Comparison of ENCODE assay signal across 8 cellular contexts in genomic region chr1:25336922-25337354, GRCh38. TPM values are rescaled to one million over a fixed set of nuclear protein-coding genes. Genes with fewer than 3 reads are reported as not detected.
DNase-seq lines count a peak whose midpoint lies in the region; ATAC-seq, FAIRE-seq and TF ChIP-seq lines count a peak whose summit lies in the region.
"Not testable (repeated sequence)": the region's sequence is repeated elsewhere in the genome, so short reads cannot be mapped to it uniquely, and the experiment has no call there.

No MANE protein-coding gene starts in this region.

- H3K4me1 Mint-ChIP-seq in H9, result peaks cover 10 to 29% of the 10 kb centered on the region in 2 experiments
- peaks cover 14 to 32% of the 10 kb centered on the region in 2 donors for H3K4me1 Mint-ChIP-seq in natural killer cell treated with Interleukin-12 subunit alpha and Interleukin-12 subunit beta and Interleukin-15 and Interleukin-18, amount 100 ng/mL, for 72 hours (ENCODE audit: low read depth in 2 of 2)

- peak; percentile 11 for TF ChIP-seq CTCF in D721Med (IDR thresholded peaks at IDR 0.05; ENCODE audit: insufficient read depth, missing control alignments)
- TF ChIP-seq CTCF in H9 (conservative IDR thresholded peaks at IDR 0.05); GM12878 (IDR thresholded peaks at IDR 0.05 in 2 of 3, conservative IDR thresholded peaks at IDR 0.05 in 1 of 3; ENCODE audit: control insufficient read depth in 2 of 3, extremely low read depth in 1 of 3, insufficient read depth in 1 of 3, low read depth in 3 of 3, low read length in 3 of 3); cardiac muscle cell (IDR thresholded peaks at IDR 0.05; ENCODE audit: low read depth, low read length); stomach (IDR thresholded peaks at IDR 0.05): not testable (repeated sequence)
- peak; percentile 21; the same call in 1 of the 2 replicates for TF ChIP-seq CTCF in Loucy (conservative IDR thresholded peaks at IDR 0.05; ENCODE audit: low read length)
- TF ChIP-seq CTCF in WERI-Rb-1 (IDR thresholded peaks at IDR 0.05; ENCODE audit: low read depth, low read length), result peak; percentile 3; the same call in 1 of the 2 replicates

- H3K4me3 ChIP-seq in Loucy (ENCODE audit: low read length, poor library complexity, severe bottlenecking) (peak overlapping the region; percentile 75), WERI-Rb-1 (ENCODE audit: low read depth, low read length) (peak overlapping the region; percentile 46), GM12878 (peak overlapping the region; percentile 89), cardiac muscle cell (peak overlapping the region; percentile 56), stomach (peak overlapping the region; percentile 58 to 87 (median 74))

- RAD21 ChIA-PET in GM12878 (lab: Charles Lee; ENCODE audit: unreplicated experiment), result not testable (repeated sequence)

- FAIRE-seq in D721Med (lab: Jason Lieb, UNC); GM12878 (lab: Jason Lieb, UNC): not testable (repeated sequence)

- not testable (repeated sequence) for H3K4ac ChIP-seq in H9 (ENCODE audit: low read depth, low read length)

- H3F3A ChIP-seq in Loucy (ENCODE audit: low read depth), result not testable (repeated sequence)

- not testable (repeated sequence) for TF ChIP-seq EP300 in GM12878 (IDR thresholded peaks at IDR 0.05; ENCODE audit: borderline replicate concordance in 1 of 2, control insufficient read depth in 1 of 2, low read depth in 2 of 2, low read length in 2 of 2); stomach (IDR thresholded peaks at IDR 0.05)

- in situ Hi-C loops in GM12878 (cut with MboI), result not testable (repeated sequence)

- BruUV-seq in GM12878 (replicated peaks; lab: Mats Ljungman, UMichigan), result TSS peak; percentile 90

- intact Hi-C loops in GM12878 (cut with micrococcal nuclease; ENCODE audit: unreplicated experiment), result loop anchor here (5.0 kb wide), 1 partner anchor 90 kb away; the partner anchor contains the start of gene RSRP1
- intact Hi-C loops in stomach (cut with DNase I; ENCODE audit: low total_unique reads), result not testable (repeated sequence)

- H3K27ac Mint-ChIP-seq in H9, result not testable (repeated sequence)
- peak overlapping the region; percentile 76 to 88 for H3K27ac Mint-ChIP-seq in natural killer cell treated with Interleukin-12 subunit alpha and Interleukin-12 subunit beta and Interleukin-15 and Interleukin-18, amount 100 ng/mL, for 72 hours

- peak overlapping the region; percentile 80 to 92 for H3K4me3 Mint-ChIP-seq in H9
- peak overlapping the region; percentile 92 for H3K4me3 Mint-ChIP-seq in natural killer cell treated with Interleukin-12 subunit alpha and Interleukin-12 subunit beta and Interleukin-15 and Interleukin-18, amount 100 ng/mL, for 72 hours

- H3K4me1 ChIP-seq in H9 (ENCODE audit: insufficient read depth, low read length); GM12878 (ENCODE audit: control insufficient read depth, insufficient read depth, low read length); cardiac muscle cell (ENCODE audit: low read depth): not testable (repeated sequence)
- H3K4me1 ChIP-seq in Loucy (ENCODE audit: insufficient read depth, low read length, poor library complexity, severe bottlenecking) (peaks cover 26% of the 10 kb centered on the region), stomach (peaks cover 14 to 34% (median 24%) of the 10 kb centered on the region in 4 donors)

- CTCF ChIA-PET in GM12878 (lab: Yijun Ruan, JAX), result not testable (repeated sequence)

- not testable (repeated sequence) for H2AFZ ChIP-seq in H9 (ENCODE audit: low read length)
- peak overlapping the region; percentile 81; the same call in 1 of the 2 replicates for H2AFZ ChIP-seq in Loucy (ENCODE audit: low read length)
- H2AFZ ChIP-seq in GM12878 (ENCODE audit: control insufficient read depth, low read depth, low read length), result peak overlapping the region; percentile 54

- H3K79me2 ChIP-seq in H9 (ENCODE audit: insufficient read depth, low read length), result not testable (repeated sequence)
- H3K79me2 ChIP-seq in Loucy (ENCODE audit: insufficient read depth, low read length) (peaks cover 52% of the 10 kb centered on the region), GM12878 (ENCODE audit: control insufficient read depth, insufficient read depth, low read length) (peaks cover 41% of the 10 kb centered on the region)

- not testable (repeated sequence) for H3K23me2 ChIP-seq in H9 (ENCODE audit: insufficient read length, low read depth, low read length, poor library complexity, severe bottlenecking)

- H3K9me3 Mint-ChIP-seq in H9; natural killer cell treated with Interleukin-12 subunit alpha and Interleukin-12 subunit beta and Interleukin-15 and Interleukin-18, amount 100 ng/mL, for 72 hours: not testable (repeated sequence)

- H3K9me2 ChIP-seq in Loucy (replicated peaks; ENCODE audit: low read depth, low read length), result not testable (repeated sequence)

- H3T11ph ChIP-seq in H9 (ENCODE audit: low read length), result not testable (repeated sequence)

- POLR2A ChIA-PET in GM12878 (lab: Charles Lee), result not testable (repeated sequence)

- SMC1A ChIA-PET in GM12878 (lab: Charles Lee; ENCODE audit: uncharacterized antibody, unreplicated experiment), result not testable (repeated sequence)

- ATAC-seq in GM12878, result peak; percentile 51
- peak in 1 of 2 donors; percentile 44 for ATAC-seq in natural killer cell treated with Interleukin-12 subunit alpha and Interleukin-12 subunit beta and Interleukin-15 and Interleukin-18, amount 100 ng/mL, for 72 hours

- H4K5ac ChIP-seq in H9 (ENCODE audit: insufficient read length, low read depth, low read length), result not testable (repeated sequence)

- H3K9ac ChIP-seq in H9 (ENCODE audit: extremely low read depth, insufficient read length, low read length), result not testable (repeated sequence)
- H3K9ac ChIP-seq in Loucy (ENCODE audit: low read depth, low read length, poor library complexity, severe bottlenecking) (peak overlapping the region; percentile 71), GM12878 (ENCODE audit: control insufficient read depth, insufficient read depth, low read length) (peak overlapping the region; percentile 71)

- H3K4me2 ChIP-seq in H9 (ENCODE audit: insufficient read depth, insufficient read length, low read length), result peak overlapping the region; percentile 26
- peak overlapping the region; percentile 74 for H3K4me2 ChIP-seq in Loucy (ENCODE audit: low read depth, low read length, poor library complexity, severe bottlenecking)
- peak overlapping the region; percentile 44; the same call in 1 of the 2 replicates for H3K4me2 ChIP-seq in GM12878 (ENCODE audit: control insufficient read depth, insufficient read depth)

- H2BK5ac ChIP-seq in H9 (ENCODE audit: insufficient read length, low read length), result not testable (repeated sequence)

- H3K14ac ChIP-seq in H9 (ENCODE audit: insufficient read depth, low read length), result not testable (repeated sequence)

- not testable (repeated sequence) for H3K79me1 ChIP-seq in H9 (ENCODE audit: insufficient read depth, low read depth, low read length, poor library complexity, severe bottlenecking)

- not testable (repeated sequence) for H3K36me3 ChIP-seq in Loucy (ENCODE audit: insufficient read depth, low read length); WERI-Rb-1; GM12878 (ENCODE audit: control insufficient read depth in 2 of 2, insufficient read depth in 2 of 2, low read length in 1 of 2); cardiac muscle cell; stomach

- TF ChIP-seq POLR2A in GM12878 (IDR thresholded peaks at IDR 0.05; ENCODE audit: low read depth, low read length), result peak; percentile 32; the same call in 1 of the 2 replicates
- TF ChIP-seq POLR2A in stomach (IDR thresholded peaks at IDR 0.05), result not testable (repeated sequence)

- WGBS in H9 (ENCODE audit: extremely low coverage, insufficient read length, low lambda C conversion rate), result no CpG with 5 or more reads among the region's 29 CpGs
- 2% methylated on average over 19 of the region's 29 CpGs for WGBS in GM12878 (ENCODE audit: insufficient coverage, insufficient replicate concordance, low lambda C conversion rate, missing lambda C conversion rate)
- WGBS in stomach, 5 donors, result 0 to 1% (median 0%) methylated on average over 8 to 27 of the region's 29 CpGs

- H2BK15ac ChIP-seq in H9 (ENCODE audit: low read depth, low read length), result not testable (repeated sequence)

- not testable (repeated sequence) for H2BK20ac ChIP-seq in H9 (ENCODE audit: low read depth, low read length, poor library complexity, severe bottlenecking)

- not testable (repeated sequence) for H4K20me1 ChIP-seq in H9 (ENCODE audit: control insufficient read depth, insufficient read depth, insufficient read length); GM12878 (ENCODE audit: control insufficient read depth, insufficient read depth)
- H4K20me1 ChIP-seq in Loucy (ENCODE audit: insufficient read depth, low read length, poor library complexity, severe bottlenecking), result peaks cover 31% of the 10 kb centered on the region

- H2AK5ac ChIP-seq in H9 (ENCODE audit: insufficient read length, low read length), result not testable (repeated sequence)

- not testable (repeated sequence) for H4K91ac ChIP-seq in H9 (ENCODE audit: insufficient read length, low read depth, low read length)

- H3K23ac ChIP-seq in H9 (ENCODE audit: insufficient read length, low read depth, low read length), result not testable (repeated sequence)

- not testable (repeated sequence) for H2BK120ac ChIP-seq in H9 (ENCODE audit: low read depth, low read length, poor library complexity, severe bottlenecking)

- not testable (repeated sequence) for TF ChIP-seq RAD21 in GM12878 (IDR thresholded peaks at IDR 0.05; ENCODE audit: insufficient read depth, low read depth, low read length)

- not testable (repeated sequence) for H3K27ac ChIP-seq in H9 (ENCODE audit: insufficient read length, low read depth, low read length); WERI-Rb-1
- peak overlapping the region; percentile 37 for H3K27ac ChIP-seq in GM12878 (ENCODE audit: control insufficient read depth, insufficient read depth)
- peak overlapping the region; percentile 22 for H3K27ac ChIP-seq in cardiac muscle cell
- H3K27ac ChIP-seq in stomach, result peak overlapping the region; percentile 17 to 76 (median 42)

- H4K8ac ChIP-seq in H9 (replicated peaks; ENCODE audit: insufficient read length, low read depth, low read length), result not testable (repeated sequence)

- H2BK12ac ChIP-seq in H9 (ENCODE audit: insufficient read length, low read depth, low read length), result not testable (repeated sequence)

- H3K18ac ChIP-seq in H9 (ENCODE audit: insufficient read length, low read depth, low read length), result not testable (repeated sequence)

- H3K56ac ChIP-seq in H9 (ENCODE audit: insufficient read length, low read depth, low read length), result not testable (repeated sequence)

- DNase-seq in D721Med (ENCODE audit: insufficient read length, low spot score); H9; GM12878 (ENCODE audit: low read depth, low spot score); cardiac muscle cell (ENCODE audit: low read depth in 1 of 2, low spot score in 1 of 2); natural killer cell treated with Interleukin-12 subunit alpha and Interleukin-12 subunit beta and Interleukin-15 and Interleukin-18, amount 100 ng/mL, for 72 hours (ENCODE audit: low spot score): not testable (repeated sequence)
- peak; percentile 46 for DNase-seq in WERI-Rb-1
- DNase-seq in stomach, result peak; percentile 48

- not testable (repeated sequence) for H3K9me3 ChIP-seq in H9 (ENCODE audit: control insufficient read depth, low read depth, low read length); Loucy (ENCODE audit: insufficient read depth, low read depth, low read length); WERI-Rb-1 (ENCODE audit: severe bottlenecking); GM12878 (replicated peaks; ENCODE audit: control insufficient read depth, insufficient read depth, low read length); cardiac muscle cell (ENCODE audit: low read depth); stomach

- H3K27me3 Mint-ChIP-seq in H9 (ENCODE audit: low read depth); natural killer cell treated with Interleukin-12 subunit alpha and Interleukin-12 subunit beta and Interleukin-15 and Interleukin-18, amount 100 ng/mL, for 72 hours: not testable (repeated sequence)

- not testable (repeated sequence) for H3K27me3 ChIP-seq in H9 (ENCODE audit: insufficient read depth, low read length); Loucy (ENCODE audit: insufficient read depth, low read length, poor library complexity, severe bottlenecking); WERI-Rb-1 (ENCODE audit: insufficient read depth, low read depth, severe bottlenecking); GM12878 (replicated peaks in 1 of 2; ENCODE audit: control insufficient read depth in 2 of 2, insufficient read depth in 2 of 2, low read length in 1 of 2); cardiac muscle cell; stomach

- not testable (repeated sequence) for H3K36me3 Mint-ChIP-seq in H9 (ENCODE audit: insufficient read depth in 1 of 3, low read depth in 3 of 3); natural killer cell treated with Interleukin-12 subunit alpha and Interleukin-12 subunit beta and Interleukin-15 and Interleukin-18, amount 100 ng/mL, for 72 hours

RNA-seq across cellular contexts. Expression of gene TMEM50A, which starts 1.2 kb away (rescaled TPM):
- total RNA-seq in H9 (2021), result 94.2 and 95.9 TPM in 2 replicates
- total RNA-seq in GM12878 (2013; cell fraction: nucleolus; rRNA removed), result 46.9 and 48.1 TPM in 2 replicates
- total RNA-seq in GM12878 (2014; rRNA removed), result 96.0 and 130 TPM in 2 replicates
- 63.8 and 65.2 TPM in 2 replicates for total RNA-seq in GM12878 (2014; rRNA removed; fragmentation: Illumina TruSeq; extraction: Trizol)
- total RNA-seq in GM12878 (2021), result 69.6 and 74.5 TPM in 2 replicates
- polyA plus RNA-seq in GM12878 (2011; ENCODE audit: low read depth), result 33.3 TPM
- 139 and 178 TPM in 2 replicates for polyA plus RNA-seq in GM12878 (2011; rRNA removed)
- polyA plus RNA-seq in GM12878 (2011; cell fraction: cytosol; rRNA removed), result 45.9 and 70.7 TPM in 2 replicates
- 27.9 and 35.6 TPM in 2 replicates for polyA plus RNA-seq in GM12878 (2011; cell fraction: nucleus; rRNA removed)
- 67.4 and 81.8 TPM in 2 replicates for polyA plus RNA-seq in GM12878 (2012)
- polyA plus RNA-seq in GM12878 (2014; fragmentation: Illumina TruSeq; extraction: Trizol), result 86.2 and 103 TPM in 2 replicates
- 10 to 100 TPM; 23.5 to 41.9 TPM for polyA plus RNA-seq in GM12878 (2014; fragmentation: Nextera tagmentation; extraction: Ambion mirVana)
- 84.8 and 115 TPM in 2 replicates for polyA plus RNA-seq in GM12878 (2014; rRNA removed)
- polyA plus RNA-seq in GM12878 (2016; fragmentation: Nextera tagmentation; extraction: Ambion mirVana), result 100 to 1,000 TPM; 132 to 148 TPM
- 26.5 and 34.2 TPM in 2 replicates for polyA minus RNA-seq in GM12878 (2011; rRNA and poly(A)+ RNA removed)
- 19.9 and 27.2 TPM in 2 replicates for polyA minus RNA-seq in GM12878 (2011; cell fraction: cytosol; rRNA and poly(A)+ RNA removed)
- polyA minus RNA-seq in GM12878 (2011; cell fraction: nucleus; rRNA and poly(A)+ RNA removed), result 10.2 and 23.4 TPM in 2 replicates
- 53.9 and 97.7 TPM in 2 replicates for total RNA-seq in cardiac muscle cell
- 229 and 248 TPM in 2 replicates for polyA plus RNA-seq in cardiac muscle cell
- total RNA-seq in natural killer cell treated with Interleukin-12 subunit alpha and Interleukin-12 subunit beta and Interleukin-15 and Interleukin-18, amount 100 ng/mL, for 72 hours, result 100 to 1,000 TPM in 1 of 2 donors, 10 to 100 TPM in 1; 73.1 to 125 TPM
- 100 to 1,000 TPM in 1 of 5 donors, 10 to 100 TPM in 4; 27.2 to 115 (median 67.2) TPM for total RNA-seq in stomach
- 10 to 100 TPM; 40.5 to 83.3 (median 43.7) TPM for polyA plus RNA-seq in stomach
